In genomic region chr1:100320311-100321097, GRCh38 we compare ENCODE assay signal across 23 cellular contexts.
"Had no signal": no experiment of that assay in that cellular context is flagged by ENCODE, and none has a peak within 500 bp of the region (broad histone marks: within the 10 kb centered on the region; RNA-seq: fewer than 3 reads in every experiment).

No MANE protein-coding gene starts in this region.

- H3K9me3 ChIP-seq: neutrophil, psoas muscle, uterus had no signal

- H3K27ac ChIP-seq: esophagus squamous epithelium, gastroesophageal sphincter, neutrophil, psoas muscle, uterus had no signal

- ATAC-seq: effector memory CD8-positive, alpha-beta T cell; gastroesophageal sphincter; left cardiac atrium; left ventricle myocardium superior; naive thymus-derived CD4-positive, alpha-beta T cell; psoas muscle; sciatic nerve had no signal

- H3K36me3 ChIP-seq: esophagus squamous epithelium, gastroesophageal sphincter, neutrophil, uterus had no signal

- FAIRE-seq: colon, keratinocyte had no signal

- H3K27me3 ChIP-seq: esophagus squamous epithelium, gastroesophageal sphincter, neutrophil, uterus had no signal

- H3K27me3 Mint-ChIP-seq: dendritic cell treated with granulocyte-macrophage colony-stimulating factor and Interleukin-4, amounts not matched to agents 40 ng/mL and 50 ng/mL, for 4 days; effector memory CD8-positive, alpha-beta T cell; naive thymus-derived CD4-positive, alpha-beta T cell had no signal

- H3K27ac Mint-ChIP-seq: dendritic cell treated with granulocyte-macrophage colony-stimulating factor and Interleukin-4, amounts not matched to agents 40 ng/mL and 50 ng/mL, for 4 days; effector memory CD8-positive, alpha-beta T cell; immature natural killer cell had no signal

- DNase-seq: effector memory CD8-positive, alpha-beta T cell; esophagus squamous epithelium; foreskin fibroblast; glutamatergic neuron; immature natural killer cell; left cardiac atrium; left ventricle myocardium superior; mesenchymal stem cell; midbrain; naive thymus-derived CD4-positive, alpha-beta T cell; nephron progenitor cell; psoas muscle; retina; stimulated activated naive CD4-positive, alpha-beta T cell; trophoblast cell; uterus had no signal

- H3K4me3 ChIP-seq: esophagus squamous epithelium, gastroesophageal sphincter, lung, psoas muscle, uterus had no signal

- H3K4me1 ChIP-seq: esophagus squamous epithelium, uterus had no signal

- H3K4me3 Mint-ChIP-seq: dendritic cell treated with granulocyte-macrophage colony-stimulating factor and Interleukin-4, amounts not matched to agents 40 ng/mL and 50 ng/mL, for 4 days; effector memory CD8-positive, alpha-beta T cell; immature natural killer cell; naive thymus-derived CD4-positive, alpha-beta T cell; nephron progenitor cell had no signal

- H3K4me1 Mint-ChIP-seq: immature natural killer cell had no signal
